ENCODE assay signal across 8 cellular contexts in the genomic region with DNA sequence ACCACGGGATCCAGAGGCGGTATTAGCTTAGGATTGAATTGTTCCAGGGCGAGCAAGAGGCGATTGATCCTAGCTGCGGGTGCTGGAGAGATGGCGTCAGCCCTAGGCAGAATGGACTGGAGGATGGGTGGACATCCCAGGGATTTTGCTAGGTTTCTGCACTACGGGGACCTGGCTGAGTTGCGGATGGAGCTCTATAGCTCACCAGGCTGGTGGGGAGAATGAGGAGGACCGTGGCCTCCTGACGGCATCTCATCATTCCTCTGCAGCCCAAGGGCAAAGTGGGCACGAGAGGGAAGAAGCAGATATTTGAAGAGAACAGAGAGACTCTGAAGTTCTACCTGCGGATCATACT. TPM values are rescaled to one million over a fixed set of nuclear protein-coding genes. Genes with fewer than 3 reads are reported as not detected.
DNase-seq lines count a peak whose midpoint lies in the region; ATAC-seq and TF ChIP-seq lines count a peak whose summit lies in the region.

No MANE protein-coding gene starts in this region.

- H3K4me3 Mint-ChIP-seq in activated T-cell treated with anti-CD3 and anti-CD28 coated beads, Interleukin-2, amount 50 U/mL, for 4 hours = peak overlapping the region; percentile 96
- peak overlapping the region; percentile 100 for H3K4me3 Mint-ChIP-seq in type B pancreatic cell

- H3K36me3 ChIP-seq in body of pancreas (replicated peaks in 1 of 2; ENCODE audit: insufficient read depth in 1 of 2, low read depth in 2 of 2) (peaks cover 0 to 14% of the 10 kb centered on the region in 2 donors), lung (ENCODE audit: control insufficient read depth in 2 of 2, insufficient read depth in 2 of 2, low read length in 2 of 2) (peaks cover 8 to 39% of the 10 kb centered on the region in 2 donors)

- H3K27me3 ChIP-seq in body of pancreas (no peaks in the 10 kb centered on the region), lung (ENCODE audit: control insufficient read depth, insufficient read depth) (no peaks in the 10 kb centered on the region)

- no peaks in the 10 kb centered on the region for H3K27me3 Mint-ChIP-seq in activated T-cell treated with anti-CD3 and anti-CD28 coated beads, Interleukin-2, amount 50 U/mL, for 4 hours (ENCODE audit: low read depth)
- H3K27me3 Mint-ChIP-seq in type B pancreatic cell = no peaks in the 10 kb centered on the region

- 7 to 14% methylated on average over 8 to 12 of the region's 12 CpGs for WGBS in body of pancreas, 2 donors
- 10 to 12% methylated on average over 12 of the region's 12 CpGs for WGBS in lung, 2 donors

- no peaks in the 10 kb centered on the region for H3K9me3 Mint-ChIP-seq in activated T-cell treated with anti-CD3 and anti-CD28 coated beads, Interleukin-2, amount 50 U/mL, for 4 hours
- no peaks in the 10 kb centered on the region for H3K9me3 Mint-ChIP-seq in type B pancreatic cell

- H3K27ac ChIP-seq in body of pancreas (peak overlapping the region; percentile 35 to 81 (median 62)), lung (ENCODE audit: low read depth in 1 of 2, low read length in 1 of 2) (peak overlapping the region; percentile 82 to 84)

- TF ChIP-seq CTCF in body of pancreas (IDR thresholded peaks at IDR 0.05) = no peak
- TF ChIP-seq CTCF in lung (IDR thresholded peaks at IDR 0.05; ENCODE audit: control extremely low read depth, extremely low read depth) = no peak
- TF ChIP-seq CTCF in type B pancreatic cell (conservative IDR thresholded peaks at IDR 0.05) = no peak

- intact Hi-C loops in body of pancreas (cut with DNase I) = no loop called here

- H3K9me3 ChIP-seq in body of pancreas (no peaks in the 10 kb centered on the region), lung (ENCODE audit: control insufficient read depth in 2 of 2, insufficient read depth in 1 of 2, low read length in 1 of 2) (no peaks in the 10 kb centered on the region)

- TF ChIP-seq POLR2A in body of pancreas (IDR thresholded peaks at IDR 0.05) = no peak

- H3K36me3 Mint-ChIP-seq in activated T-cell treated with anti-CD3 and anti-CD28 coated beads, Interleukin-2, amount 50 U/mL, for 4 hours (ENCODE audit: insufficient read depth) = peaks cover 17% of the 10 kb centered on the region
- H3K36me3 Mint-ChIP-seq in type B pancreatic cell = peaks cover 8% of the 10 kb centered on the region

- H3K4me3 ChIP-seq in body of pancreas = peak overlapping the region; percentile 47 to 91
- peak overlapping the region; percentile 94 for H3K4me3 ChIP-seq in lung

- DNase-seq in activated T-cell treated with anti-CD3 and anti-CD28 coated beads, Interleukin-2, amount 50 U/mL, for 4 hours = no peak
- DNase-seq in activated T-cell treated with anti-CD3 and anti-CD28 coated beads for 4 hours (no peak), body of pancreas (no peak), lung (ENCODE audit: low spot score) (no peak), type B pancreatic cell (ENCODE audit: extremely low spot score, unreplicated experiment) (no peak), HT-29 (ENCODE audit: low spot score) (no peak)

- no peak for ATAC-seq in activated T-cell treated with anti-CD3 and anti-CD28 coated beads, Interleukin-2, amount 50 U/mL, for 4 hours
- ATAC-seq in body of pancreas (no peak), lung (ENCODE audit: insufficient read depth, low FRiP score) (no peak), HG03139 (IDR thresholded peaks at IDR 0.05; ENCODE audit: unreplicated experiment) (no peak), GM21786 (IDR thresholded peaks at IDR 0.05; ENCODE audit: unreplicated experiment) (no peak)

- peaks cover 25% of the 10 kb centered on the region for H3K4me1 ChIP-seq in body of pancreas
- H3K4me1 ChIP-seq in lung (ENCODE audit: control insufficient read depth in 2 of 2, insufficient read depth in 2 of 2, low read length in 2 of 2) = peaks cover 5 to 16% of the 10 kb centered on the region in 2 donors

- peaks cover 44% of the 10 kb centered on the region for H3K4me1 Mint-ChIP-seq in activated T-cell treated with anti-CD3 and anti-CD28 coated beads, Interleukin-2, amount 50 U/mL, for 4 hours (ENCODE audit: low read depth)
- H3K4me1 Mint-ChIP-seq in type B pancreatic cell (ENCODE audit: unreplicated experiment) = peaks cover 21% of the 10 kb centered on the region

- peak overlapping the region; percentile 97 for H3K27ac Mint-ChIP-seq in type B pancreatic cell

RNA-seq across cellular contexts. Expression of gene TMEM208, which starts 0.6 kb away (rescaled TPM):
- 100 to 1,000 TPM; 109 to 130 (median 124) TPM for total RNA-seq in activated T-cell treated with anti-CD3 and anti-CD28 coated beads, Interleukin-2, amount 50 U/mL, for 4 hours
- total RNA-seq in body of pancreas (10 to 100 TPM; 35.8 to 48.1 TPM), lung (10 to 100 TPM; 22.1 to 59.0 TPM), type B pancreatic cell (ENCODE audit: low replicate concordance) (49.2 and 64.4 TPM in 2 replicates)
- polyA plus RNA-seq in lung = 100 to 1,000 TPM; 128 to 196 TPM
- total RNA-seq in HT-29 (2014; rRNA removed; shearing (Covaris generic)) = 61.2 and 67.8 TPM in 2 replicates

RNA-seq across cellular contexts. Expression of gene FHOD1, which starts 19.7 kb away (rescaled TPM):
- total RNA-seq in activated T-cell treated with anti-CD3 and anti-CD28 coated beads, Interleukin-2, amount 50 U/mL, for 4 hours = 10 to 100 TPM; 64.0 to 86.6 (median 70.3) TPM
- 10 to 100 TPM; 12.2 to 26.4 TPM for total RNA-seq in body of pancreas
- 100 to 1,000 TPM in 1 of 2 donors, 10 to 100 TPM in 1; 51.3 to 129 TPM for total RNA-seq in lung
- 10 to 100 TPM; 64.1 to 67.0 TPM for polyA plus RNA-seq in lung
- 15.2 and 34.7 TPM in 2 replicates for total RNA-seq in type B pancreatic cell (ENCODE audit: low replicate concordance)
- total RNA-seq in HT-29 (2014; rRNA removed; shearing (Covaris generic)) = 49.5 and 57.7 TPM in 2 replicates

RNA-seq across cellular contexts. Expression of gene SLC9A5, which starts 21.2 kb away (rescaled TPM):
- 1 to 10 TPM; 3.2 to 4.0 (median 3.6) TPM for total RNA-seq in activated T-cell treated with anti-CD3 and anti-CD28 coated beads, Interleukin-2, amount 50 U/mL, for 4 hours
- total RNA-seq in body of pancreas (under 1 TPM; 0.26 to 0.33 TPM), lung (1 to 10 TPM; 4.2 to 5.9 TPM), type B pancreatic cell (ENCODE audit: low replicate concordance) (1.0 and 4.4 TPM in 2 replicates)
- polyA plus RNA-seq in lung = 1 to 10 TPM; 1.2 to 2.4 TPM
- 2.2 and 2.7 TPM in 2 replicates for total RNA-seq in HT-29 (2014; rRNA removed; shearing (Covaris generic))

RNA-seq across cellular contexts. Expression of gene ELMO3, which starts 28.6 kb away (rescaled TPM):
- total RNA-seq in activated T-cell treated with anti-CD3 and anti-CD28 coated beads, Interleukin-2, amount 50 U/mL, for 4 hours = 1 to 10 TPM; 5.1 to 5.9 (median 5.3) TPM
- total RNA-seq in body of pancreas (10 to 100 TPM; 24.1 to 40.5 TPM), lung (10 to 100 TPM in 1 of 2 donors, 1 to 10 TPM in 1; 6.5 to 22.5 TPM), type B pancreatic cell (ENCODE audit: low replicate concordance) (9.6 and 19.8 TPM in 2 replicates)
- polyA plus RNA-seq in lung = 10 to 100 TPM; 13.3 to 17.7 TPM
- 55.2 and 57.4 TPM in 2 replicates for total RNA-seq in HT-29 (2014; rRNA removed; shearing (Covaris generic))

RNA-seq across cellular contexts. Expression of gene E2F4, which starts 35.6 kb away (rescaled TPM):
- total RNA-seq in activated T-cell treated with anti-CD3 and anti-CD28 coated beads, Interleukin-2, amount 50 U/mL, for 4 hours = 100 to 1,000 TPM; 195 to 201 (median 198) TPM
- 10 to 100 TPM; 51.9 to 88.7 TPM for total RNA-seq in body of pancreas
- total RNA-seq in lung = 10 to 100 TPM; 27.8 to 68.2 TPM
- polyA plus RNA-seq in lung = 10 to 100 TPM; 44.5 to 86.1 TPM
- 68.8 and 84.5 TPM in 2 replicates for total RNA-seq in type B pancreatic cell (ENCODE audit: low replicate concordance)
- total RNA-seq in HT-29 (2014; rRNA removed; shearing (Covaris generic)) = 156 and 171 TPM in 2 replicates
